12 cellular contexts compared by ENCODE assay signal in genomic region chr10:79111846-79112614, GRCh38. TPM values are rescaled to one million over a fixed set of nuclear protein-coding genes. Genes with fewer than 3 reads are reported as not detected.
DNase-seq lines count a peak whose midpoint lies in the region; ATAC-seq and TF ChIP-seq lines count a peak whose summit lies in the region.
"Had no signal": no experiment of that assay in that cellular context is flagged by ENCODE, and none has a peak within 500 bp of the region (broad histone marks: within the 10 kb centered on the region; RNA-seq: fewer than 3 reads in every experiment).

No MANE protein-coding gene starts in this region.

- DNase-seq in HFFc6 = no peak
- DNase-seq in coronary artery (ENCODE audit: low spot score) = no peak
- peak; percentile 51 for DNase-seq in lung (ENCODE audit: low spot score)
- DNase-seq in stomach = no peak
- no peak for DNase-seq in UCSD-AML1 (lab: John Stamatoyannopoulos, UW; ENCODE audit: unreplicated experiment)
- no peak for DNase-seq in NCI-H345 treated with DMSO at 0.1 percent for 48 hours (lab: John Stamatoyannopoulos, UW; ENCODE audit: unreplicated experiment)
- DNase-seq: activated CD4-positive, CD25-positive, alpha-beta regulatory T cell treated with anti-CD3 and anti-CD28 coated beads, Interleukin-2, amount 50 U/mL, for 72 hours; activated effector memory CD4-positive, alpha-beta T cell treated with anti-CD3 and anti-CD28 coated beads, Interleukin-2, amount 50 U/mL, for 16 hours; cortex of kidney; stimulated activated CD4-positive, alpha-beta T cell treated with anti-CD3 and anti-CD28 coated beads, Interleukin-12 subunit alpha, Interleukin-12 subunit beta, amount 100 ng/mL, for 4 hours had no signal

- H3K9me3 Mint-ChIP-seq in HFFc6 = peaks cover 4% of the 10 kb centered on the region; the same call in 1 of the 2 replicates

- H3K4me1 ChIP-seq in lung (ENCODE audit: control insufficient read depth in 2 of 2, insufficient read depth in 2 of 2, low read length in 2 of 2) (peaks cover 23 to 46% of the 10 kb centered on the region in 2 donors), stomach (peaks cover 75 to 100% (median 91%) of the 10 kb centered on the region in 4 donors)

- WGBS in lung, 2 donors = 67 to 83% methylated on average over 12 of the region's 12 CpGs
- 58 to 74% (median 68%) methylated on average over 9 to 12 of the region's 12 CpGs for WGBS in stomach, 5 donors

- H3K27ac ChIP-seq in coronary artery = peak overlapping the region; percentile 44 to 54
- peak overlapping the region; percentile 52 to 93 for H3K27ac ChIP-seq in lung (ENCODE audit: low read depth in 1 of 2, low read length in 1 of 2)
- peak overlapping the region; percentile 16 to 88 (median 80) for H3K27ac ChIP-seq in stomach

- H3K4me3 Mint-ChIP-seq in HFFc6 = peak overlapping the region; percentile 71

- H3K36me3 Mint-ChIP-seq in HFFc6 (ENCODE audit: low read depth) = peaks cover 19% of the 10 kb centered on the region

- H3K4me3 ChIP-seq in coronary artery (no peak overlapping the region), lung (no peak overlapping the region), stomach (no peak overlapping the region)

- TF ChIP-seq EP300 in stomach (IDR thresholded peaks at IDR 0.05) = peak; percentile 93

- peaks cover 95% of the 10 kb centered on the region for H3K4me1 Mint-ChIP-seq in HFFc6 (ENCODE audit: low read depth)

- intact Hi-C loops in stomach (cut with DNase I; ENCODE audit: low total_unique reads) = no loop called here

- H3K9me3 ChIP-seq in lung (ENCODE audit: control insufficient read depth in 2 of 2, insufficient read depth in 1 of 2, low read length in 1 of 2) = no peaks in the 10 kb centered on the region
- no peaks in the 10 kb centered on the region for H3K9me3 ChIP-seq in stomach

- no peak for TF ChIP-seq CTCF in HFFc6 (IDR thresholded peaks at IDR 0.05)
- TF ChIP-seq CTCF in coronary artery (IDR thresholded peaks at IDR 0.05) = no peak
- no peak for TF ChIP-seq CTCF in lung (IDR thresholded peaks at IDR 0.05; ENCODE audit: control extremely low read depth, extremely low read depth)
- no peak for TF ChIP-seq CTCF in stomach (IDR thresholded peaks at IDR 0.05)

- H3K27ac Mint-ChIP-seq in HFFc6 = peak overlapping the region; percentile 90

- ATAC-seq in lung (ENCODE audit: insufficient read depth, low FRiP score) (no peak), HG03025 (IDR thresholded peaks at IDR 0.05; ENCODE audit: low FRiP score, unreplicated experiment) (no peak), HG03045 (IDR thresholded peaks at IDR 0.05; ENCODE audit: unreplicated experiment) (no peak)

- H3K27me3 ChIP-seq in lung (ENCODE audit: control insufficient read depth, insufficient read depth) = no peaks in the 10 kb centered on the region
- no peaks in the 10 kb centered on the region for H3K27me3 ChIP-seq in stomach

- H3K36me3 ChIP-seq in lung (ENCODE audit: control insufficient read depth in 2 of 2, insufficient read depth in 2 of 2, low read length in 2 of 2) (peaks cover 0 to 5% of the 10 kb centered on the region in 2 donors), stomach (peaks cover 5 to 14% (median 11%) of the 10 kb centered on the region in 4 donors)

- no peak for TF ChIP-seq POLR2A in stomach (IDR thresholded peaks at IDR 0.05)

- H3K27me3 Mint-ChIP-seq in HFFc6 (ENCODE audit: insufficient read depth) = peaks cover 19% of the 10 kb centered on the region

RNA-seq across cellular contexts. Expression of gene ZMIZ1, which starts 43.3 kb away (rescaled TPM):
- total RNA-seq in HFFc6 (2021; fragmentation: NEBNext Ultra II Directional; extraction: Animal tissue kit (Norgen Biotek cat#: 25700)) = 10 to 100 TPM; 38.6 to 60.3 (median 51.2) TPM
- total RNA-seq in lung = 10 to 100 TPM; 43.7 to 80.2 TPM
- 10 to 100 TPM; 18.3 to 41.5 TPM for polyA plus RNA-seq in lung
- 100 to 1,000 TPM in 1 of 5 donors, 10 to 100 TPM in 4; 25.9 to 103 (median 67.7) TPM for total RNA-seq in stomach
- 10 to 100 TPM; 17.7 to 20.2 (median 18.2) TPM for polyA plus RNA-seq in stomach
